9 cellular contexts compared by ENCODE assay signal in the genomic region with DNA sequence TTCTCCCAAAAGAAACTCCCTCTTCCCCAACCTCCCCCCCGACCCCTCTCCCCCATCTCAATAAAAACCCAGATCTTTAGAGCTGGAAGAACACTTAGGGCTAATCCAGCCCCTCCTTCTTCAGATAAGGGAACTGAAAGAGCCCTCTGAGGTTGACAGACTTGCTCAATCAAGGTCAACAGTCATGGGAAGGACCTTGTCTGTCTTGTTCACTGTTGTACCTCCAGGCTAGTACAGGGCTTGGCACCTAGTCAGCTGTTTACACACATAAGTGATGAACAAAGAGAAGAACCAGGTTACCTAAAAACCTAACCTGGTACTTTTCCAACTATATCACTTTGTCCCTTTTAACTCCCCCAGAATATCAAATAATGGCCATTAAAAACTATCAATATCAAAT. TPM values are rescaled to one million over a fixed set of nuclear protein-coding genes. Genes with fewer than 3 reads are reported as not detected.
DNase-seq lines count a peak whose midpoint lies in the region; ATAC-seq and TF ChIP-seq lines count a peak whose summit lies in the region.
"Had no signal": no experiment of that assay in that cellular context is flagged by ENCODE, and none has a peak within 500 bp of the region (broad histone marks: within the 10 kb centered on the region; RNA-seq: fewer than 3 reads in every experiment).

No MANE protein-coding gene starts in this region.

- H3K4me1 Mint-ChIP-seq in activated CD4-positive, alpha-beta T cell treated with anti-CD3 and anti-CD28 coated beads, Interleukin-2, amount 10 ng/mL, durations not matched to agents 24 days and 14 days: peaks cover 52% of the 10 kb centered on the region
- peaks cover 10% of the 10 kb centered on the region for H3K4me1 Mint-ChIP-seq in neural progenitor cell

- H3K27ac Mint-ChIP-seq in activated CD4-positive, alpha-beta T cell treated with anti-CD3 and anti-CD28 coated beads, Interleukin-2, amount 10 ng/mL, durations not matched to agents 24 days and 14 days: peak overlapping the region; percentile 7
- H3K27ac Mint-ChIP-seq in neural progenitor cell: no peak overlapping the region
- H3K27ac Mint-ChIP-seq: stimulated activated naive CD8-positive, alpha-beta T cell treated with anti-CD3 and anti-CD28 coated beads, Interleukin-15, amount 100 ng/mL, for 72 hours had no signal

- H3K9me3 Mint-ChIP-seq in activated CD4-positive, alpha-beta T cell treated with anti-CD3 and anti-CD28 coated beads, Interleukin-2, amount 10 ng/mL, durations not matched to agents 24 days and 14 days: peaks cover 4% of the 10 kb centered on the region
- no peaks in the 10 kb centered on the region for H3K9me3 Mint-ChIP-seq in neural progenitor cell

- peaks cover 32% of the 10 kb centered on the region for H3K27me3 ChIP-seq in neural progenitor cell

- no peak overlapping the region for H3K9ac ChIP-seq in neural progenitor cell

- H3K36me3 ChIP-seq in neural progenitor cell: no peaks in the 10 kb centered on the region

- H2AFZ ChIP-seq in neural progenitor cell (replicated peaks): no peak overlapping the region

- peaks cover 6% of the 10 kb centered on the region for H3F3A ChIP-seq in neural progenitor cell (ENCODE audit: low read depth)

- TF ChIP-seq CTCF in neural progenitor cell (IDR thresholded peaks at IDR 0.05): no peak

- H3K4me3 ChIP-seq in neural progenitor cell: no peak overlapping the region

- no peaks in the 10 kb centered on the region for H3K27me3 Mint-ChIP-seq in activated CD4-positive, alpha-beta T cell treated with anti-CD3 and anti-CD28 coated beads, Interleukin-2, amount 10 ng/mL, durations not matched to agents 24 days and 14 days
- peaks cover 4% of the 10 kb centered on the region for H3K27me3 Mint-ChIP-seq in neural progenitor cell (ENCODE audit: insufficient read depth, low read depth)
- H3K27me3 Mint-ChIP-seq: stimulated activated naive CD8-positive, alpha-beta T cell treated with anti-CD3 and anti-CD28 coated beads, Interleukin-15, amount 100 ng/mL, for 72 hours had no signal

- no peak for DNase-seq in activated CD4-positive, alpha-beta T cell treated with anti-CD3 and anti-CD28 coated beads, Interleukin-2, amount 10 ng/mL, durations not matched to agents 24 days and 14 days
- no peak for DNase-seq in activated CD4-positive, alpha-beta T cell treated with anti-CD3 and anti-CD28 coated beads, Interleukin-2, amount 50 U/mL, for 4 hours
- DNase-seq in MV-4-11 (lab: John Stamatoyannopoulos, UW): peak; percentile 33
- no peak for DNase-seq in neural progenitor cell (ENCODE audit: low spot score)
- no peak for DNase-seq in nucleus accumbens (lab: John Stamatoyannopoulos, UW)
- DNase-seq in NCI-H146 treated with DMSO at 0.1 percent for 48 hours (lab: John Stamatoyannopoulos, UW; ENCODE audit: unreplicated experiment): no peak
- DNase-seq: stimulated activated naive CD8-positive, alpha-beta T cell treated with anti-CD3 and anti-CD28 coated beads, Interleukin-15, amount 100 ng/mL, for 72 hours had no signal

- H3K9me3 ChIP-seq in neural progenitor cell (ENCODE audit: low read depth): no peaks in the 10 kb centered on the region

- H3K79me2 ChIP-seq in neural progenitor cell (ENCODE audit: low read depth): no peaks in the 10 kb centered on the region

- H3K4me3 Mint-ChIP-seq in activated CD4-positive, alpha-beta T cell treated with anti-CD3 and anti-CD28 coated beads, Interleukin-2, amount 10 ng/mL, durations not matched to agents 24 days and 14 days: peak overlapping the region; percentile 99
- H3K4me3 Mint-ChIP-seq in neural progenitor cell: peak overlapping the region; percentile 13

- H4K20me1 ChIP-seq in neural progenitor cell (ENCODE audit: low read depth): no peaks in the 10 kb centered on the region

- peak; percentile 27 for ATAC-seq in GM21717 (IDR thresholded peaks at IDR 0.05; ENCODE audit: unreplicated experiment)
- ATAC-seq in GM21619 (IDR thresholded peaks at IDR 0.05; ENCODE audit: unreplicated experiment): no peak
- ATAC-seq: stimulated activated naive CD8-positive, alpha-beta T cell treated with anti-CD3 and anti-CD28 coated beads, Interleukin-15, amount 100 ng/mL, for 72 hours had no signal

- peaks cover 23% of the 10 kb centered on the region for H3K36me3 Mint-ChIP-seq in activated CD4-positive, alpha-beta T cell treated with anti-CD3 and anti-CD28 coated beads, Interleukin-2, amount 10 ng/mL, durations not matched to agents 24 days and 14 days (ENCODE audit: low read depth)
- no peaks in the 10 kb centered on the region for H3K36me3 Mint-ChIP-seq in neural progenitor cell

- intact Hi-C loops in activated CD4-positive, alpha-beta T cell treated with anti-CD3 and anti-CD28 coated beads, Interleukin-2, amount 10 ng/mL, durations not matched to agents 24 days and 14 days (cut with micrococcal nuclease): no loop called here

- H3K4me1 ChIP-seq in neural progenitor cell: no peaks in the 10 kb centered on the region

- H3K4me2 ChIP-seq in neural progenitor cell: no peak overlapping the region

- H3K27ac ChIP-seq in neural progenitor cell: no peak overlapping the region

RNA-seq across cellular contexts. Expression of gene TTC39B, which starts 2.4 kb away (rescaled TPM):
- 20.3 and 22.2 TPM in 2 replicates for total RNA-seq in activated CD4-positive, alpha-beta T cell treated with anti-CD3 and anti-CD28 coated beads, Interleukin-2, amount 10 ng/mL, durations not matched to agents 24 days and 14 days
- total RNA-seq in neural progenitor cell (ENCODE audit: low replicate concordance): 4.1 TPM in 2 replicates
